In genomic region chr9:108213516-108213915, GRCh38 we compare ENCODE assay signal across 23 cellular contexts.
DNase-seq lines count a peak whose midpoint lies in the region; ATAC-seq and TF ChIP-seq lines count a peak whose summit lies in the region.
"Had no signal": no experiment of that assay in that cellular context is flagged by ENCODE, and none has a peak within 500 bp of the region (broad histone marks: within the 10 kb centered on the region; RNA-seq: fewer than 3 reads in every experiment).

No MANE protein-coding gene starts in this region.

- in situ Hi-C loops in KBM-7 (cut with MboI; ENCODE audit: low pct_unique_long_range_greater_than_20kb, low sequenced_read_pairs): no loop called here

- intact Hi-C loops in uterus (cut with DNase I; ENCODE audit: low total_unique reads): no loop called here

- H3K27ac ChIP-seq in neutrophil: peak overlapping the region; percentile 82
- no peak overlapping the region for H3K27ac ChIP-seq in uterus
- H3K27ac ChIP-seq: A549, BLaER1, Peyer's patch, SK-N-MC had no signal

- TF ChIP-seq CTCF in NB4 (IDR thresholded peaks at IDR 0.05; ENCODE audit: low read depth, low read length): no peak
- TF ChIP-seq CTCF in neutrophil (IDR thresholded peaks at IDR 0.05): no peak
- TF ChIP-seq CTCF in uterus (IDR thresholded peaks at IDR 0.05): no peak

- H3K36me3 ChIP-seq in neutrophil (no peaks in the 10 kb centered on the region), uterus (no peaks in the 10 kb centered on the region)
- H3K36me3 ChIP-seq: BLaER1, Peyer's patch had no signal

- DNase-seq in KBM-7 (peak; percentile 1), NB4 (ENCODE audit: low read depth) (peak; percentile 10), SIG-M5 (lab: John Stamatoyannopoulos, UW) (peak; percentile 5), NCI-H510A treated with DMSO at 0.1 percent for 48 hours (lab: John Stamatoyannopoulos, UW) (no peak), uterus (no peak)
- DNase-seq: CD8-positive, alpha-beta memory T cell; DMS53; EL; HCEC 1CT; KG1; NCI-H1105 treated with DMSO at 0.1 percent for 48 hours; NCI-H1694; NCI-H2081 treated with DMSO at 0.1 percent for 48 hours; NCI-H446 treated with DMSO at 0.1 percent for 48 hours; Peyer's patch; T-cell had no signal

- H3K4me1 ChIP-seq in neutrophil (ENCODE audit: control insufficient read depth in 1 of 2, insufficient read depth in 1 of 2, low read depth in 1 of 2, low read length in 1 of 2): peaks cover 43 to 56% of the 10 kb centered on the region in 2 experiments
- no peaks in the 10 kb centered on the region for H3K4me1 ChIP-seq in uterus
- H3K4me1 ChIP-seq: A549, BLaER1 had no signal

- TF ChIP-seq POLR2A in NB4 (IDR thresholded peaks at IDR 0.05; ENCODE audit: extremely low read depth, insufficient read length): no peak
- TF ChIP-seq POLR2A in uterus (IDR thresholded peaks at IDR 0.05): no peak

- H3K27me3 ChIP-seq in neutrophil: no peaks in the 10 kb centered on the region
- H3K27me3 ChIP-seq in uterus: no peaks in the 10 kb centered on the region
- H3K27me3 ChIP-seq: BLaER1, Peyer's patch had no signal

- H3K4me3 ChIP-seq in NB4 (ENCODE audit: low read depth, low read length): no peak overlapping the region
- H3K4me3 ChIP-seq in neutrophil (ENCODE audit: low read depth in 1 of 2, low read length in 1 of 2): no peak overlapping the region
- H3K4me3 ChIP-seq in uterus: no peak overlapping the region
- H3K4me3 ChIP-seq: A549, BLaER1, GM23338, Peyer's patch, SK-N-MC had no signal

- H3K9me3 ChIP-seq in neutrophil: no peaks in the 10 kb centered on the region
- no peaks in the 10 kb centered on the region for H3K9me3 ChIP-seq in uterus
- H3K9me3 ChIP-seq: A549, BLaER1, Peyer's patch had no signal

- no peak for ATAC-seq in HG03108 (IDR thresholded peaks at IDR 0.05; ENCODE audit: unreplicated experiment)
- ATAC-seq: A549, GM23338, Right ventricle myocardium inferior, T-cell had no signal

Comparison
In these comparisons a context has a peak if more than half of its experiments do, and no peak if none do; other contexts are left out.
1. DNase-seq: peak in KBM-7 (single experiment), NB4 (single experiment) and SIG-M5 (single experiment); none in NCI-H510A treated with DMSO at 0.1 percent for 48 hours (single experiment) and uterus (0 of 2).